In genomic region chr3:180961552-180961951, GRCh38 we compare ENCODE assay signal across 26 cellular contexts.
"Had no signal": no experiment of that assay in that cellular context is flagged by ENCODE, and none has a peak within 500 bp of the region (broad histone marks: within the 10 kb centered on the region; RNA-seq: fewer than 3 reads in every experiment).

No MANE protein-coding gene starts in this region.

- H3K9me3 Mint-ChIP-seq: effector memory CD8-positive, alpha-beta T cell; memory B cell; natural killer cell treated with Interleukin-12 subunit alpha and Interleukin-12 subunit beta and Interleukin-15 and Interleukin-18, amount 100 ng/mL, for 72 hours; neural crest cell; stimulated activated naive CD8-positive, alpha-beta T cell treated with anti-CD3 and anti-CD28 coated beads, Interleukin-15, amount 100 ng/mL, for 72 hours had no signal

- H3K9me3 ChIP-seq: esophagus squamous epithelium, neutrophil, pancreas, suprapubic skin, transverse colon, upper lobe of right lung, vagina had no signal

- ATAC-seq: left lobe of liver; natural killer cell treated with Interleukin-12 subunit alpha and Interleukin-12 subunit beta and Interleukin-15 and Interleukin-18, amount 100 ng/mL, for 72 hours; pancreas; sciatic nerve; stimulated activated naive CD8-positive, alpha-beta T cell treated with anti-CD3 and anti-CD28 coated beads, Interleukin-15, amount 100 ng/mL, for 72 hours; upper lobe of right lung had no signal

- DNase-seq: cortex of kidney; effector memory CD8-positive, alpha-beta T cell; erythroblast; esophagus squamous epithelium; foreskin melanocyte; kidney; pancreas; stimulated activated CD4-positive, alpha-beta T cell treated with anti-CD3 and anti-CD28 coated beads, Interleukin-12 subunit alpha, Interleukin-12 subunit beta, amount 100 ng/mL, for 4 hours; stimulated activated CD4-positive, alpha-beta T cell treated with anti-CD3 and anti-CD28 coated beads, Interleukin-1b, Interleukin-23, amount 100 ng/mL, for 48 hours; stimulated activated CD4-positive, alpha-beta T cell treated with anti-CD3 and anti-CD28 coated beads, Interleukin-4, amount 100 ng/mL, for 1 hour; stimulated activated CD8-positive, alpha-beta memory T cell treated with anti-CD3 and anti-CD28 coated beads, Interleukin-4, amount 100 ng/mL, for 48 hours; stimulated activated naive CD4-positive, alpha-beta T cell; stimulated activated naive CD8-positive, alpha-beta T cell treated with anti-CD3 and anti-CD28 coated beads, Interleukin-15, amount 100 ng/mL, for 72 hours; transverse colon; upper lobe of right lung had no signal

- H3K4me1 ChIP-seq: esophagus squamous epithelium, pancreas, suprapubic skin, transverse colon, upper lobe of right lung, vagina had no signal

- H3K27ac ChIP-seq: esophagus squamous epithelium, neutrophil, pancreas, suprapubic skin, transverse colon, upper lobe of right lung, vagina had no signal

- H3K27ac Mint-ChIP-seq: natural killer cell treated with Interleukin-12 subunit alpha and Interleukin-12 subunit beta and Interleukin-15 and Interleukin-18, amount 100 ng/mL, for 72 hours; stimulated activated naive CD8-positive, alpha-beta T cell treated with anti-CD3 and anti-CD28 coated beads, Interleukin-15, amount 100 ng/mL, for 72 hours had no signal

- FAIRE-seq: endometrium, kidney, pancreas had no signal

- H3K4me3 ChIP-seq: esophagus squamous epithelium, lung, pancreas, smooth muscle cell, suprapubic skin, transverse colon, upper lobe of right lung, vagina had no signal

- H3K4me3 Mint-ChIP-seq: effector memory CD8-positive, alpha-beta T cell; memory B cell; natural killer cell treated with Interleukin-12 subunit alpha and Interleukin-12 subunit beta and Interleukin-15 and Interleukin-18, amount 100 ng/mL, for 72 hours; neural crest cell; stimulated activated naive CD8-positive, alpha-beta T cell treated with anti-CD3 and anti-CD28 coated beads, Interleukin-15, amount 100 ng/mL, for 72 hours had no signal

- H3K27me3 ChIP-seq: esophagus squamous epithelium, neutrophil, pancreas, suprapubic skin, transverse colon, upper lobe of right lung, vagina had no signal

- H3K4me2 ChIP-seq: smooth muscle cell had no signal

- H3K27me3 Mint-ChIP-seq: effector memory CD8-positive, alpha-beta T cell; memory B cell; natural killer cell treated with Interleukin-12 subunit alpha and Interleukin-12 subunit beta and Interleukin-15 and Interleukin-18, amount 100 ng/mL, for 72 hours; stimulated activated naive CD8-positive, alpha-beta T cell treated with anti-CD3 and anti-CD28 coated beads, Interleukin-15, amount 100 ng/mL, for 72 hours had no signal
